In genomic region chr19:18593367-18594095, GRCh38 we compare ENCODE assay signal across 8 cellular contexts. TPM values are rescaled to one million over a fixed set of nuclear protein-coding genes. Genes with fewer than 3 reads are reported as not detected.
DNase-seq lines count a peak whose midpoint lies in the region; ATAC-seq and TF ChIP-seq lines count a peak whose summit lies in the region.
"Had no signal": no experiment of that assay in that cellular context is flagged by ENCODE, and none has a peak within 500 bp of the region (broad histone marks: within the 10 kb centered on the region; RNA-seq: fewer than 3 reads in every experiment).

No MANE protein-coding gene starts in this region.

- peaks cover 6 to 20% of the 10 kb centered on the region in 2 experiments; a peak in 3 of 4 replicates for H3K79me1 ChIP-seq in IMR-90 (ENCODE audit: low read depth in 1 of 2, low read length in 2 of 2)

- intact Hi-C loops in Calu3 (cut with micrococcal nuclease; ENCODE audit: unreplicated experiment) (no loop called here), IMR-90 (cut with micrococcal nuclease) (loop anchor here (1.0 kb wide), 4 partner anchors 57 to 254 kb away; no protein-coding TSS in a partner anchor)

- H3K4me1 ChIP-seq in IMR-90 (ENCODE audit: control insufficient read depth, insufficient read depth, low read length), result peaks cover 8% of the 10 kb centered on the region
- H3K4me1 ChIP-seq in neural progenitor cell, result peaks cover 27% of the 10 kb centered on the region

- no peak overlapping the region for H4K8ac ChIP-seq in IMR-90 (ENCODE audit: low read depth in 2 of 2, low read length in 2 of 2)

- H4K91ac ChIP-seq in IMR-90 (ENCODE audit: insufficient read depth, low read depth, low read length), result no peak overlapping the region

- H3K36me3 Mint-ChIP-seq in Calu3 (ENCODE audit: insufficient read depth, unreplicated experiment), result peaks cover 20% of the 10 kb centered on the region
- H3K36me3 Mint-ChIP-seq in neural progenitor cell, result peaks cover 2% of the 10 kb centered on the region

- CTCF ChIA-PET in Calu3 (lab: Charles Lee) (interaction anchor here (0.7 to 1.0 kb wide), 2 partner anchors 253 to 280 kb away, joined by 4 read pairs; no protein-coding TSS in a partner anchor), IMR-90 (lab: Yijun Ruan, JAX) (interaction anchor here (0.6 to 3.0 kb wide), 8 partner anchors 19 to 386 kb away, joined by 3 to 12 read pairs (median 3); no protein-coding TSS in a partner anchor)

- H2BK5ac ChIP-seq in IMR-90 (ENCODE audit: low read depth, low read length, poor library complexity, severe bottlenecking), result no peak overlapping the region

- H3K9me3 ChIP-seq in IMR-90 (ENCODE audit: control insufficient read depth, insufficient read depth, low read length), result no peaks in the 10 kb centered on the region
- no peaks in the 10 kb centered on the region for H3K9me3 ChIP-seq in neural progenitor cell (ENCODE audit: low read depth)

- TF ChIP-seq CTCF in Calu3 (IDR thresholded peaks at IDR 0.05; ENCODE audit: unreplicated experiment), result no peak
- no peak for TF ChIP-seq CTCF in IMR-90 (conservative IDR thresholded peaks at IDR 0.05; ENCODE audit: low read depth, low read length)
- TF ChIP-seq CTCF in coronary artery (IDR thresholded peaks at IDR 0.05), result no peak
- TF ChIP-seq CTCF in neural progenitor cell (IDR thresholded peaks at IDR 0.05), result no peak

- H3K36me3 ChIP-seq in IMR-90 (ENCODE audit: control insufficient read depth, insufficient read depth, low read length) (peaks cover 4% of the 10 kb centered on the region), neural progenitor cell (no peaks in the 10 kb centered on the region)

- POLR2A ChIA-PET in IMR-90 (lab: Charles Lee; ENCODE audit: unreplicated experiment), result interaction anchor here (0.6 kb wide), 2 partner anchors 250 to 252 kb away, joined by 3 to 12 read pairs; no protein-coding TSS in a partner anchor

- H3K27me3 ChIP-seq in IMR-90 (ENCODE audit: control insufficient read depth, insufficient read depth, low read length) (no peaks in the 10 kb centered on the region; the same call in 1 of the 2 replicates), neural progenitor cell (peaks cover 44% of the 10 kb centered on the region)

- H3K9ac ChIP-seq in IMR-90 (ENCODE audit: low read depth, low read length) (no peak overlapping the region), neural progenitor cell (no peak overlapping the region)

- peaks cover 53% of the 10 kb centered on the region for H3F3A ChIP-seq in neural progenitor cell (ENCODE audit: low read depth)

- H3K14ac ChIP-seq in IMR-90 (replicated peaks; ENCODE audit: low read depth, low read length), result no peak overlapping the region

- in situ Hi-C loops in IMR-90 (cut with MboI; ENCODE audit: low sequenced_read_pairs), result no loop called here

- no peaks in the 10 kb centered on the region for H3K9me3 Mint-ChIP-seq in Calu3 (ENCODE audit: low read depth, unreplicated experiment)
- H3K9me3 Mint-ChIP-seq in neural progenitor cell, result peaks cover 3% of the 10 kb centered on the region
- H3K9me3 Mint-ChIP-seq: activated naive CD4-positive, alpha-beta T cell treated with anti-CD3 and anti-CD28 coated beads for 36 hours had no signal

- peak overlapping the region; percentile 63 for H3K4me3 Mint-ChIP-seq in Calu3 (ENCODE audit: low read depth, unreplicated experiment)
- peak overlapping the region; percentile 69 for H3K4me3 Mint-ChIP-seq in neural progenitor cell
- H3K4me3 Mint-ChIP-seq: activated naive CD4-positive, alpha-beta T cell treated with anti-CD3 and anti-CD28 coated beads for 36 hours had no signal

- dilution Hi-C loops in IMR-90 (cut with HindIII; ENCODE audit: low sequenced_read_pairs, unreplicated experiment), result no loop called here

- H3K27me3 Mint-ChIP-seq in Calu3 (ENCODE audit: unreplicated experiment), result no peaks in the 10 kb centered on the region
- peaks cover 18% of the 10 kb centered on the region for H3K27me3 Mint-ChIP-seq in neural progenitor cell (ENCODE audit: insufficient read depth, low read depth)

- no peak overlapping the region for H3K23ac ChIP-seq in IMR-90 (ENCODE audit: low read depth, low read length)

- H3K27ac ChIP-seq in IMR-90 (ENCODE audit: insufficient read depth, low read length) (no peak overlapping the region), coronary artery (peak overlapping the region; percentile 42 to 77), neural progenitor cell (no peak overlapping the region)

- TF ChIP-seq POLR2A in IMR-90 (IDR thresholded peaks at IDR 0.05; ENCODE audit: low read depth, low read length), result no peak

- H3K18ac ChIP-seq in IMR-90 (ENCODE audit: low read depth, low read length), result no peak overlapping the region

- 70% methylated on average over 8 of the region's 25 CpGs; no CpG with 5 or more reads in 1 of the 2 experiments for WGBS in IMR-90 (ENCODE audit: extremely low coverage in 2 of 2, insufficient read length in 1 of 2), 2 experiments

- peak overlapping the region; percentile 52 for H2AK9ac ChIP-seq in IMR-90 (replicated peaks; ENCODE audit: low read depth, low read length, poor library complexity)

- no peak for TF ChIP-seq RAD21 in IMR-90 (IDR thresholded peaks at IDR 0.05; ENCODE audit: low read length)

- H2AK5ac ChIP-seq in IMR-90 (ENCODE audit: low read depth, low read length), result 0 out of 2 replicates have a peak overlapping the region, but pooled peaks have one; percentile 4

- no peak overlapping the region for H3K4me3 ChIP-seq in IMR-90 (ENCODE audit: insufficient read depth, low read depth, low read length)
- peak overlapping the region; percentile 69 for H3K4me3 ChIP-seq in coronary artery
- H3K4me3 ChIP-seq in neural progenitor cell, result peak overlapping the region; percentile 55

- no peaks in the 10 kb centered on the region for H3K9me1 ChIP-seq in IMR-90 (ENCODE audit: insufficient read depth, low read length)

- H3K79me2 ChIP-seq in neural progenitor cell (ENCODE audit: low read depth), result no peaks in the 10 kb centered on the region

- H4K5ac ChIP-seq in IMR-90 (ENCODE audit: low read depth, low read length), result no peak overlapping the region

- H2AFZ ChIP-seq in IMR-90 (replicated peaks; ENCODE audit: low read length, poor library complexity), result peak overlapping the region; percentile 90
- H2AFZ ChIP-seq in neural progenitor cell (replicated peaks), result no peak overlapping the region

- H2BK15ac ChIP-seq in IMR-90 (ENCODE audit: low read depth, low read length), result no peak overlapping the region

- H3K4ac ChIP-seq in IMR-90 (ENCODE audit: low read depth, low read length), result no peak overlapping the region

- H3K4me1 Mint-ChIP-seq in Calu3 (ENCODE audit: low read depth, unreplicated experiment) (peaks cover 10% of the 10 kb centered on the region), neural progenitor cell (peaks cover 30% of the 10 kb centered on the region)

- H2BK20ac ChIP-seq in IMR-90 (ENCODE audit: low read depth, low read length), result no peak overlapping the region

- H2BK120ac ChIP-seq in IMR-90 (ENCODE audit: low read depth, low read length), result no peak overlapping the region

- no peak for DNase-seq in Calu3
- DNase-seq in IMR-90, result no peak
- no peak for DNase-seq in coronary artery (ENCODE audit: low spot score)
- DNase-seq in neural progenitor cell (ENCODE audit: low spot score), result peak; percentile 42
- no peak for DNase-seq in NCI-H526 treated with DMSO at 0.1 percent for 48 hours (lab: John Stamatoyannopoulos, UW)
- no peak for DNase-seq in SKM-1 (lab: John Stamatoyannopoulos, UW; ENCODE audit: unreplicated experiment)

- no peak overlapping the region for H3K56ac ChIP-seq in IMR-90 (ENCODE audit: extremely low read depth, insufficient read depth, low read length)

- ATAC-seq in IMR-90 (ENCODE audit: low read depth), result no peak
- no peak for ATAC-seq in GM19324 (IDR thresholded peaks at IDR 0.05; ENCODE audit: low FRiP score, unreplicated experiment)

- H4K20me1 ChIP-seq in IMR-90 (ENCODE audit: insufficient read depth, low read length) (peaks cover 9% of the 10 kb centered on the region), neural progenitor cell (ENCODE audit: low read depth) (peaks cover 11% of the 10 kb centered on the region)

- H3K4me2 ChIP-seq in IMR-90 (ENCODE audit: low read depth, low read length) (no peak overlapping the region; the same call in 1 of the 2 replicates), neural progenitor cell (peak overlapping the region; percentile 99)

- no peak overlapping the region for H3K27ac Mint-ChIP-seq in Calu3 (ENCODE audit: unreplicated experiment)
- H3K27ac Mint-ChIP-seq in neural progenitor cell, result no peak overlapping the region
- H3K27ac Mint-ChIP-seq: activated naive CD4-positive, alpha-beta T cell treated with anti-CD3 and anti-CD28 coated beads for 36 hours had no signal

- no TSS peak for BruUV-seq in Calu3 (replicated peaks; lab: Mats Ljungman, UMichigan)
- no TSS peak for BruUV-seq in IMR-90 (replicated peaks; lab: Mats Ljungman, UMichigan)

RNA-seq across cellular contexts. Expression of gene REX1BD, which starts 4.9 kb away (rescaled TPM):
- total RNA-seq in Calu3 (2022), result 39.9 and 40.1 TPM in 2 replicates
- total RNA-seq in IMR-90 (2012; rRNA removed), result 14.2 and 19.2 TPM in 2 replicates
- polyA plus RNA-seq in IMR-90 (2012; rRNA removed), result 44.6 and 68.7 TPM in 2 replicates
- 147 and 160 TPM in 2 replicates for polyA plus RNA-seq in IMR-90 (2012; cell fraction: cytosol; rRNA removed)
- polyA plus RNA-seq in IMR-90 (2012; cell fraction: nucleus; rRNA removed; ENCODE audit: low replicate concordance), result 295 and 606 TPM in 2 replicates
- 41.7 and 105 TPM in 2 replicates for total RNA-seq in neural progenitor cell (ENCODE audit: low replicate concordance)

RNA-seq across cellular contexts. Expression of gene CRLF1, which starts 13.1 kb away (rescaled TPM):
- total RNA-seq in Calu3 (2022) (1.1 TPM in 1 of 2 replicates, not detected in the other), IMR-90 (2012; rRNA removed) (0.18 and 0.28 TPM in 2 replicates), neural progenitor cell (ENCODE audit: low replicate concordance) (0.84 TPM in 1 of 2 replicates, not detected in the other)
- 3.0 and 3.1 TPM in 2 replicates for polyA plus RNA-seq in IMR-90 (2012; rRNA removed)
- polyA plus RNA-seq in IMR-90 (2012; cell fraction: cytosol; rRNA removed), result 3.2 TPM in 2 replicates
- polyA plus RNA-seq in IMR-90 (2012; cell fraction: nucleus; rRNA removed; ENCODE audit: low replicate concordance), result 0.38 and 2.1 TPM in 2 replicates
- total RNA-seq: activated naive CD4-positive, alpha-beta T cell treated with anti-CD3 and anti-CD28 coated beads for 36 hours had no signal

RNA-seq across cellular contexts. Expression of gene TMEM59L, which starts 19.1 kb away (rescaled TPM):
- 0.71 TPM in 1 of 2 replicates, not detected in the other for total RNA-seq in Calu3 (2022)
- under 0.01 and 0.28 TPM in 2 replicates for total RNA-seq in IMR-90 (2012; rRNA removed)
- polyA plus RNA-seq in IMR-90 (2012; rRNA removed), result 5.9 and 6.1 TPM in 2 replicates
- 5.6 and 9.7 TPM in 2 replicates for polyA plus RNA-seq in IMR-90 (2012; cell fraction: cytosol; rRNA removed)
- polyA plus RNA-seq in IMR-90 (2012; cell fraction: nucleus; rRNA removed; ENCODE audit: low replicate concordance), result 21.2 and 55.5 TPM in 2 replicates
- total RNA-seq in neural progenitor cell (ENCODE audit: low replicate concordance), result 0.11 and 1.4 TPM in 2 replicates

RNA-seq across cellular contexts. Expression of gene UBA52, which starts 21.9 kb away (rescaled TPM):
- total RNA-seq in Calu3 (2022), result 620 and 627 TPM in 2 replicates
- 1,030 and 1,144 TPM in 2 replicates for total RNA-seq in IMR-90 (2012; rRNA removed)
- polyA plus RNA-seq in IMR-90 (2012; rRNA removed), result 2,778 and 3,008 TPM in 2 replicates
- 3,160 and 3,447 TPM in 2 replicates for polyA plus RNA-seq in IMR-90 (2012; cell fraction: cytosol; rRNA removed)
- 792 and 822 TPM in 2 replicates for polyA plus RNA-seq in IMR-90 (2012; cell fraction: nucleus; rRNA removed; ENCODE audit: low replicate concordance)
- total RNA-seq in neural progenitor cell (ENCODE audit: low replicate concordance), result 625 and 768 TPM in 2 replicates

RNA-seq across cellular contexts. Expression of gene KXD1, which starts 35.9 kb away (rescaled TPM):
- total RNA-seq in Calu3 (2022) (61.0 and 61.5 TPM in 2 replicates), IMR-90 (2012; rRNA removed) (66.7 and 89.2 TPM in 2 replicates), neural progenitor cell (ENCODE audit: low replicate concordance) (82.7 and 151 TPM in 2 replicates)
- polyA plus RNA-seq in IMR-90 (2012; rRNA removed), result 196 and 253 TPM in 2 replicates
- polyA plus RNA-seq in IMR-90 (2012; cell fraction: cytosol; rRNA removed), result 76.4 and 143 TPM in 2 replicates
- polyA plus RNA-seq in IMR-90 (2012; cell fraction: nucleus; rRNA removed; ENCODE audit: low replicate concordance), result 116 and 178 TPM in 2 replicates

Comparison
In these comparisons a context has a peak if more than half of its experiments do, and no peak if none do; other contexts are left out.
1. H3K27ac ChIP-seq: peak in coronary artery (2 of 2); none in IMR-90 (single experiment) and neural progenitor cell (single experiment).